ENCODE assay signal across 1 cellular context in genomic region chr9:37925786-37926736, GRCh38.
TF ChIP-seq lines count a peak whose summit lies in the region.

No MANE protein-coding gene starts in this region.

TF ChIP-seq in endothelial cell of umbilical vein, 7 proteins besides CTCF, POLR2A, EP300 and RAD21:
- peak; percentile 44 for TF ChIP-seq FOS (IDR thresholded peaks at IDR 0.05; ENCODE audit: borderline replicate concordance, insufficient read depth, low read length)
- no peak for TF ChIP-seq EZH2 (IDR thresholded peaks at IDR 0.05; ENCODE audit: borderline replicate concordance, low read depth, low read length, severe bottlenecking)
- TF ChIP-seq POLR2AphosphoS5 (IDR thresholded peaks at IDR 0.05; ENCODE audit: insufficient read depth, low read depth, low read length), result no peak
- TF ChIP-seq GATA2 (IDR thresholded peaks at IDR 0.05; ENCODE audit: insufficient read depth, insufficient read length, low read depth, low read length), result no peak
